ENCODE assay signal across 17 cellular contexts in the genomic region with DNA sequence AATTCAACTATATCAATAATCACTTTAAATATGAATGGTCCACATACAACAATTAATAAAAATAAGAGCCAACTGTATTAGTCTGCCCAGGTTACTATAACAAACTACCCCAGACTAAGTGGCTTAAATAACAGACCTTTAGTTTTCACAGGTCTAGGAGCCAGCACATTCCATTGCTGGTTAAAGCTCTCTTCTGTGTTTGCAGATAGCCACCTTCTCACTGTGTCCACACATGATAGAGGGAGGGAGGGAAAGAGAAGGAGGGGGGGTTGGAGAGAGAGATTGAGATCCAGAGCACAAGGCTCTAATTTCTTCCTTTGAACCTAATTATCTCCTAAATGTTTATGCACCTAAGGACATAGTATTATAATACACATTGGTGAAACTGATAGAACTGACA.
DNase-seq lines count a peak whose midpoint lies in the region; ATAC-seq, FAIRE-seq and TF ChIP-seq lines count a peak whose summit lies in the region.
"Had no signal": no experiment of that assay in that cellular context is flagged by ENCODE, and none has a peak within 500 bp of the region (broad histone marks: within the 10 kb centered on the region; RNA-seq: fewer than 3 reads in every experiment).

No MANE protein-coding gene starts in this region.

- peaks cover 8% of the 10 kb centered on the region for H3K36me3 Mint-ChIP-seq in endodermal cell (ENCODE audit: low read depth)
- H3K36me3 Mint-ChIP-seq: CD4-positive, alpha-beta memory T cell had no signal

- no peak overlapping the region for H2BK5ac ChIP-seq in mesendoderm (ENCODE audit: low read length)

- H3K4me2 ChIP-seq in mesendoderm (ENCODE audit: low read length), result no peak overlapping the region

- ATAC-seq in GM19455 (IDR thresholded peaks at IDR 0.05; ENCODE audit: unreplicated experiment), result no peak
- ATAC-seq: HCT116 had no signal

- H3K27me3 Mint-ChIP-seq in endodermal cell (ENCODE audit: insufficient read depth), result no peaks in the 10 kb centered on the region
- H3K27me3 Mint-ChIP-seq: CD4-positive, alpha-beta memory T cell had no signal

- peaks cover 7% of the 10 kb centered on the region for H3K9me3 Mint-ChIP-seq in endodermal cell

- H3K27ac Mint-ChIP-seq in endodermal cell, result no peak overlapping the region
- H3K27ac Mint-ChIP-seq: CD4-positive, alpha-beta memory T cell had no signal

- H3K27me3 ChIP-seq in endodermal cell (ENCODE audit: control insufficient read depth, insufficient read depth, low read length, poor library complexity, severe bottlenecking) (no peaks in the 10 kb centered on the region), mesendoderm (ENCODE audit: insufficient read depth, low read length, poor library complexity) (no peaks in the 10 kb centered on the region)

- H3K27ac ChIP-seq in endodermal cell (ENCODE audit: low read depth, low read length) (no peak overlapping the region), mesendoderm (ENCODE audit: low read depth, low read length) (no peak overlapping the region)
- H3K27ac ChIP-seq: GM23248 had no signal

- H4K8ac ChIP-seq in mesendoderm (ENCODE audit: low read depth, low read length), result no peak overlapping the region

- peaks cover 7% of the 10 kb centered on the region for H3K9me3 ChIP-seq in endodermal cell (ENCODE audit: control insufficient read depth, low read length)

- H3K79me2 ChIP-seq in mesendoderm (ENCODE audit: control insufficient read depth, insufficient read depth, low read length), result no peaks in the 10 kb centered on the region

- H3K4me3 ChIP-seq in endodermal cell (ENCODE audit: low read length) (no peak overlapping the region), mesendoderm (ENCODE audit: low read length) (no peak overlapping the region)
- H3K4me3 ChIP-seq: GM23248 had no signal

- H3K36me3 ChIP-seq in endodermal cell (ENCODE audit: control insufficient read depth, insufficient read depth, low read length) (no peaks in the 10 kb centered on the region), mesendoderm (ENCODE audit: control insufficient read depth, insufficient read depth, low read length) (no peaks in the 10 kb centered on the region)

- H3K4me3 Mint-ChIP-seq in endodermal cell, result no peak overlapping the region
- H3K4me3 Mint-ChIP-seq: CD4-positive, alpha-beta memory T cell; H9 had no signal

- H3K56ac ChIP-seq in mesendoderm (ENCODE audit: low read length), result no peak overlapping the region

- no peak for FAIRE-seq in GM12891 (lab: Jason Lieb, UNC)
- FAIRE-seq: GM12892 had no signal

- H3K18ac ChIP-seq in mesendoderm (ENCODE audit: low read length), result no peak overlapping the region

- no peaks in the 10 kb centered on the region for H3K79me1 ChIP-seq in mesendoderm (ENCODE audit: low read length)

- H3K9ac ChIP-seq in endodermal cell (ENCODE audit: extremely low read depth, low read length, poor library complexity, severe bottlenecking) (no peak overlapping the region), mesendoderm (ENCODE audit: low read length) (no peak overlapping the region)
- H3K9ac ChIP-seq: GM23248 had no signal

- no peak overlapping the region for H4K5ac ChIP-seq in mesendoderm (ENCODE audit: low read length)

- no peak overlapping the region for H3K23ac ChIP-seq in mesendoderm (ENCODE audit: low read length)

- no peak overlapping the region for H2AK5ac ChIP-seq in mesendoderm (ENCODE audit: low read length)

- peak; percentile 4 for DNase-seq in OCI-M1 (lab: John Stamatoyannopoulos, UW)
- peak; percentile 52 for DNase-seq in endodermal cell
- peak; percentile 85 for DNase-seq in mesendoderm
- no peak for DNase-seq in GM12891 (ENCODE audit: insufficient read length, low spot score)
- no peak for DNase-seq in kidney glomerular epithelial cell (lab: John Stamatoyannopoulos, UW)
- DNase-seq: C1 segment of cervical spinal cord; Calu3; CD4-positive, alpha-beta memory T cell; COR-L47; DMS53; DMS79 treated with DMSO at 0.1 percent for 48 hours; GF-D8; GM23248; H9 had no signal

- H2BK15ac ChIP-seq in mesendoderm (replicated peaks; ENCODE audit: low read depth), result no peak overlapping the region

- TF ChIP-seq POLR2A in GM12891 (IDR thresholded peaks at IDR 0.05; ENCODE audit: low read depth, low read length), result no peak

- H3K4ac ChIP-seq in mesendoderm (ENCODE audit: low read depth, low read length), result no peak overlapping the region

- H3K4me1 ChIP-seq in endodermal cell (ENCODE audit: control insufficient read depth, insufficient read depth, low read length) (peaks cover 15% of the 10 kb centered on the region), mesendoderm (ENCODE audit: control insufficient read depth, low read depth, low read length) (peaks cover 5% of the 10 kb centered on the region)

- H3K4me1 Mint-ChIP-seq in endodermal cell, result peaks cover 40% of the 10 kb centered on the region
- H3K4me1 Mint-ChIP-seq: CD4-positive, alpha-beta memory T cell had no signal

- no peak overlapping the region for H2BK120ac ChIP-seq in mesendoderm (ENCODE audit: low read depth, low read length)

- no peak for TF ChIP-seq CTCF in endodermal cell (conservative IDR thresholded peaks at IDR 0.05)

TF ChIP-seq in GM12891, 5 proteins besides CTCF, POLR2A, EP300 and RAD21:
- no peak for TF ChIP-seq PAX5 (IDR thresholded peaks at IDR 0.05; ENCODE audit: insufficient read depth, low read length, severe bottlenecking)
TF ChIP-seq in GM12891: peak in this region for 0.

Comparison
In these comparisons a context has a peak if more than half of its experiments do, and no peak if none do; other contexts are left out.
1. DNase-seq: peak in OCI-M1 (single experiment), endodermal cell (single experiment) and mesendoderm (single experiment); none in GM12891 (single experiment) and kidney glomerular epithelial cell (single experiment).